1 cellular context compared by ENCODE assay signal in the genomic region with DNA sequence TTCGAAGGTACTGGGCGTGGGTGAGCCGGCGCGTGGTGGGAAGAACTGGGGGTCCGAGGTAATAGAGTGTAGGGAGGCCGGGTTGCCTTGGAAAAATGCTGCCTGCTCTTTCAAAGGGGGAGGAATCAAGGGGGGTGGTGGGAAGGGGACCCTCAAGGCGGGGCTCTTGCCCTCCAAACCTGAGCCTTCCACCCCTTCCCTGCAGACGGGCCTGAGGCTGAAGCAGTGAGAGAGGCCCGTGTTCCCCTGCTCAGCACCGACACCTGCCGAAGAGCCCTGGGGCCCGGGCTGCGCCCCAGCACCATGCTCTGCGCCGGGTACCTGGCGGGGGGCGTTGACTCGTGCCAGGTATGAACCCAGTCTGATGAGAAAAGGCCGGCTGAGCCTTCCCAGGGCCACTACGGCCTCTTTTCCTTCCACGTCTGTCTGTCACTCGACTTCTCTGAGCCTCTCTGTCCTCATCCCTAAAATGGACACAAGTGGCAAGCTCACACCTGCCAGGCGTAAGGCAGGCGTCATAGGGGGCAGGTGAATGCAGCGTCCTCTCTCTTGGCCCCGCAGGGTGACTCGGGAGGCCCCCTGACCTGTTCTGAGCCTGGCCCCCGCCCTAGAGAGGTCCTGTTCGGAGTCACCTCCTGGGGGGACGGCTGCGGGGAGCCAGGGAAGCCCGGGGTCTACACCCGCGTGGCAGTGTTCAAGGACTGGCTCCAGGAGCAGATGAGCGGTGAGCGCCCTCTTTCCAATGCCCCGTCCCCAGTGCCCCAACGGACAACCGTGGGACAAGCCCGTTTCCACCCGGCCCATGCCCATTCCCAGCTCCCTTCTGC.
A peak's percentile ranks its signal among the peaks of the same experiment; 100 is the strongest.
TF ChIP-seq lines count a peak whose summit lies in the region.

No MANE protein-coding gene starts in this region.

TF ChIP-seq in HepG2, 621 proteins besides CTCF, POLR2A, EP300 and RAD21:
- TF ChIP-seq TMF1 (CRISPR knock-in tag; IDR thresholded peaks at IDR 0.05; ENCODE audit: low read depth), result no peak
- TF ChIP-seq ZNF761 (CRISPR knock-in tag; conservative IDR thresholded peaks at IDR 0.05), result 0 out of 2 replicates have a peak, but pooled peaks have one; percentile 4
- TF ChIP-seq ZNF629 (CRISPR knock-in tag; conservative IDR thresholded peaks at IDR 0.05), result peak; percentile 68; the same call in 1 of the 2 replicates
- TF ChIP-seq, protein P1, sequence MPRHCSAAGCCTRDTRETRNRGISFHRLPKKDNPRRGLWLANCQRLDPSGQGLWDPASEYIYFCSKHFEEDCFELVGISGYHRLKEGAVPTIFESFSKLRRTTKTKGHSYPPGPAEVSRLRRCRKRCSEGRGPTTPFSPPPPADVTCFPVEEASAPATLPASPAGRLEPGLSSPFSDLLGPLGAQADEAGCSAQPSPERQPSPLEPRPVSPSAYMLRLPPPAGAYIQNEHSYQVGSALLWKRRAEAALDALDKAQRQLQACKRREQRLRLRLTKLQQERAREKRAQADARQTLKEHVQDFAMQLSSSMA (CRISPR knock-in tag; IDR thresholded peaks at IDR 0.05), result 0 out of 2 replicates have a peak, but pooled peaks have one; percentile 6
- no peak for TF ChIP-seq TAF1 (CRISPR knock-in tag; IDR thresholded peaks at IDR 0.05)
- no peak for TF ChIP-seq ZBTB42 (CRISPR knock-in tag; IDR thresholded peaks at IDR 0.05)
TF ChIP-seq in HepG2: peak in this region for 3.
